Comparison of ENCODE assay signal across 22 cellular contexts in genomic region chr12:110718222-110718908, GRCh38. TPM values are rescaled to one million over a fixed set of nuclear protein-coding genes. Genes with fewer than 3 reads are reported as not detected.
DNase-seq lines count a peak whose midpoint lies in the region; ATAC-seq, FAIRE-seq and TF ChIP-seq lines count a peak whose summit lies in the region.
"Had no signal": no experiment of that assay in that cellular context is flagged by ENCODE, and none has a peak within 500 bp of the region (broad histone marks: within the 10 kb centered on the region; RNA-seq: fewer than 3 reads in every experiment).

No MANE protein-coding gene starts in this region.

- no peak overlapping the region for H3K18ac ChIP-seq in H1 (ENCODE audit: extremely low read depth, low read length)

- no peak overlapping the region for H4K91ac ChIP-seq in H1 (replicated peaks; ENCODE audit: insufficient read length, low read length)

- no peaks in the 10 kb centered on the region for H3K79me2 ChIP-seq in H1 (ENCODE audit: control insufficient read depth in 1 of 2, insufficient read depth in 2 of 2, low read length in 2 of 2)
- H3K79me2 ChIP-seq: hepatocyte had no signal

- H3K4me1 Mint-ChIP-seq in Calu3 (ENCODE audit: low read depth, unreplicated experiment), result no peaks in the 10 kb centered on the region
- H3K4me1 Mint-ChIP-seq: central memory CD8-positive, alpha-beta T cell; GM23338 had no signal

- H2AFZ ChIP-seq in H1 (ENCODE audit: low read length), result no peak overlapping the region
- H2AFZ ChIP-seq: GM23338, hepatocyte had no signal

- H3K14ac ChIP-seq in H1 (ENCODE audit: insufficient read length), result no peak overlapping the region

- peak; percentile 51 to 93 (median 82) for DNase-seq in NCI-H1417 (lab: John Stamatoyannopoulos, UW)
- DNase-seq in NCI-H1417 treated with DMSO at 0.1 percent for 48 hours (lab: John Stamatoyannopoulos, UW), result no peak
- DNase-seq in Calu3, result no peak
- DNase-seq in NCI-H345 (lab: John Stamatoyannopoulos, UW), result peak; percentile 59
- DNase-seq in H1 (ENCODE audit: low read depth in 1 of 2, low spot score in 2 of 2), result peak in 1 of 2 experiments; percentile 33
- DNase-seq in NOMO-1 (lab: John Stamatoyannopoulos, UW; ENCODE audit: unreplicated experiment in 2 of 2), result no peak
- DNase-seq: activated CD4-positive, CD25-positive, alpha-beta regulatory T cell treated with anti-CD3 and anti-CD28 coated beads, Interleukin-2, amount 50 U/mL, for 72 hours; activated T-cell treated with anti-CD3 and anti-CD28 coated beads for 4 hours; amygdala; BE2C; effector memory CD4-positive, alpha-beta T cell; NCI-H1436; NCI-H446 had no signal

- no peak overlapping the region for H4K8ac ChIP-seq in H1 (ENCODE audit: extremely low read depth, insufficient read depth, low read length)

- H3K27ac ChIP-seq in H1 (ENCODE audit: low read depth, low read length), result no peak overlapping the region
- H3K27ac ChIP-seq: 22Rv1, hepatocyte, tibial nerve had no signal

- H2BK5ac ChIP-seq in H1 (ENCODE audit: low read depth, low read length), result no peak overlapping the region

- H3K9me3 Mint-ChIP-seq in Calu3 (ENCODE audit: low read depth, unreplicated experiment), result no peaks in the 10 kb centered on the region
- H3K9me3 Mint-ChIP-seq: central memory CD8-positive, alpha-beta T cell; GM23338; T-helper 1 cell treated with Interleukin-12 subunit alpha and Interleukin-12 subunit beta and Interleukin-4 antibody, amounts not matched to agents 30 μg/mL and 1 μg/mL, for 36 hours had no signal

- no peak for FAIRE-seq in H1 (lab: Jason Lieb, UNC)
- FAIRE-seq: keratinocyte had no signal

- no peaks in the 10 kb centered on the region for H3K27me3 Mint-ChIP-seq in Calu3 (ENCODE audit: unreplicated experiment)
- H3K27me3 Mint-ChIP-seq: central memory CD8-positive, alpha-beta T cell had no signal

- H3K27me3 ChIP-seq in H1 (replicated peaks in 1 of 4; ENCODE audit: control insufficient read depth in 3 of 4, extremely low read depth in 1 of 4, insufficient read depth in 3 of 4, low read length in 3 of 4), result no peaks in the 10 kb centered on the region
- H3K27me3 ChIP-seq: BE2C, hepatocyte, tibial nerve had no signal

- TF ChIP-seq POLR2A in H1 (IDR thresholded peaks at IDR 0.05; ENCODE audit: control extremely low read depth in 1 of 2, low read depth in 2 of 2, low read length in 2 of 2), result no peak; a peak in 1 of 3 replicates

- H2BK15ac ChIP-seq in H1 (ENCODE audit: low read length), result no peak overlapping the region

- peaks cover 13 to 63% (median 50%) of the 10 kb centered on the region in 4 experiments for H3K36me3 ChIP-seq in H1 (ENCODE audit: control insufficient read depth in 2 of 4, insufficient read depth in 4 of 4, low read length in 3 of 4)

- no peak overlapping the region for H3K4me2 ChIP-seq in H1 (ENCODE audit: insufficient read depth in 1 of 2, low read depth in 2 of 2, low read length in 2 of 2)
- H3K4me2 ChIP-seq: GM23338, hepatocyte had no signal

- no peak overlapping the region for H2BK12ac ChIP-seq in H1 (ENCODE audit: low read depth, low read length)

- H3K4me3 ChIP-seq in H1 (ENCODE audit: extremely low read depth in 1 of 4, insufficient read depth in 2 of 4, low read depth in 3 of 4, low read length in 4 of 4), result no peak overlapping the region
- H3K4me3 ChIP-seq: GM23338, hepatocyte, tibial nerve had no signal

- TF ChIP-seq CTCF in Calu3 (IDR thresholded peaks at IDR 0.05; ENCODE audit: unreplicated experiment), result no peak
- TF ChIP-seq CTCF in H1 (IDR thresholded peaks at IDR 0.05; ENCODE audit: control extremely low read depth in 1 of 3, insufficient read depth in 1 of 3, low read depth in 1 of 3, low read length in 3 of 3), result no peak

- H4K20me1 ChIP-seq in H1 (replicated peaks in 1 of 2; ENCODE audit: control insufficient read depth in 1 of 2, insufficient read depth in 2 of 2, low read length in 2 of 2), result peaks cover 6 to 9% of the 10 kb centered on the region in 2 experiments

- intact Hi-C loops in Calu3 (cut with micrococcal nuclease; ENCODE audit: unreplicated experiment), result no loop called here

- WGBS in H1 (ENCODE audit: extremely low coverage in 1 of 2, insufficient coverage in 1 of 2, insufficient read length in 1 of 2, insufficient replicate concordance in 2 of 2, low coverage in 1 of 2, low lambda C conversion rate in 2 of 2, missing lambda C conversion rate in 1 of 2), 2 experiments, result 85% methylated on average over 7 of the region's 7 CpGs; no CpG with 5 or more reads in 1 of the 2 experiments

- no peak for TF ChIP-seq EP300 in H1 (IDR thresholded peaks at IDR 0.05; ENCODE audit: borderline replicate concordance in 1 of 2, low read depth in 2 of 2, low read length in 2 of 2)

- H3K23me2 ChIP-seq in H1 (ENCODE audit: low read depth, low read length), result no peaks in the 10 kb centered on the region

- no peak overlapping the region for H3K23ac ChIP-seq in H1 (ENCODE audit: insufficient read length)

- no peaks in the 10 kb centered on the region for H3K79me1 ChIP-seq in H1 (ENCODE audit: low read depth, low read length)

- H2AK5ac ChIP-seq in H1 (ENCODE audit: low read depth, low read length), result no peak overlapping the region

- no peak for TF ChIP-seq RAD21 in H1 (IDR thresholded peaks at IDR 0.05 in 1 of 2, conservative IDR thresholded peaks at IDR 0.05 in 1 of 2; ENCODE audit: low read depth in 2 of 2, low read length in 2 of 2)

- H3K4me1 ChIP-seq in H1 (replicated peaks in 1 of 4; ENCODE audit: control insufficient read depth in 3 of 4, insufficient read depth in 4 of 4, low read length in 3 of 4), result no peaks in the 10 kb centered on the region
- H3K4me1 ChIP-seq: BE2C, tibial nerve had no signal

- no peaks in the 10 kb centered on the region for H3K9me3 ChIP-seq in H1 (ENCODE audit: insufficient read depth in 2 of 2, low read depth in 1 of 2, low read length in 1 of 2)
- H3K9me3 ChIP-seq: BE2C, tibial nerve had no signal

- POLR2A ChIA-PET in H1 (lab: Charles Lee; ENCODE audit: partially characterized antibody), result interaction anchor here (1.3 to 1.6 kb wide), 4 partner anchors 9 to 40 kb away, joined by 3 to 4 read pairs (median 4); partner anchors contain the start of gene PPP1CC

- H3K56ac ChIP-seq in H1 (replicated peaks; ENCODE audit: insufficient read length, low read depth, low read length), result no peak overlapping the region

- H4K5ac ChIP-seq in H1 (ENCODE audit: insufficient read length, low read depth, low read length), result no peak overlapping the region

- H3K9ac ChIP-seq in H1 (replicated peaks in 1 of 4; ENCODE audit: extremely low read depth in 1 of 4, low read depth in 3 of 4, low read length in 3 of 4), result no peak overlapping the region

- H3K36me3 Mint-ChIP-seq in Calu3 (ENCODE audit: insufficient read depth, unreplicated experiment), result peaks cover 47% of the 10 kb centered on the region

- BruUV-seq in Calu3 (replicated peaks; lab: Mats Ljungman, UMichigan), result no TSS peak

- CTCF ChIA-PET in Calu3 (lab: Charles Lee), result no interaction called here
- CTCF ChIA-PET in H1 (lab: Charles Lee; ENCODE audit: partially characterized antibody), result no interaction called here

- no peak overlapping the region for H3K4me3 Mint-ChIP-seq in Calu3 (ENCODE audit: low read depth, unreplicated experiment)
- H3K4me3 Mint-ChIP-seq: central memory CD8-positive, alpha-beta T cell; GM23338; T-helper 1 cell treated with Interleukin-12 subunit alpha and Interleukin-12 subunit beta and Interleukin-4 antibody, amounts not matched to agents 30 μg/mL and 1 μg/mL, for 36 hours had no signal

- no peak overlapping the region for H2BK120ac ChIP-seq in H1 (replicated peaks; ENCODE audit: low read depth, low read length)

- H2BK20ac ChIP-seq in H1 (ENCODE audit: low read length), result no peak overlapping the region

- ATAC-seq in HG03280 (IDR thresholded peaks at IDR 0.05; ENCODE audit: unreplicated experiment) (no peak), HG03439 (IDR thresholded peaks at IDR 0.05; ENCODE audit: unreplicated experiment) (no peak)
- ATAC-seq: GM23338 had no signal

- no peak overlapping the region for H3K4ac ChIP-seq in H1 (replicated peaks; ENCODE audit: insufficient read length, low read depth, low read length)

- peak overlapping the region; percentile 3 for H3K27ac Mint-ChIP-seq in Calu3 (ENCODE audit: unreplicated experiment)
- H3K27ac Mint-ChIP-seq: GM23338; T-helper 1 cell treated with Interleukin-12 subunit alpha and Interleukin-12 subunit beta and Interleukin-4 antibody, amounts not matched to agents 30 μg/mL and 1 μg/mL, for 36 hours had no signal

TF ChIP-seq in H1, 55 proteins besides CTCF, POLR2A, EP300 and RAD21:
- TF ChIP-seq POLR2AphosphoS5 (IDR thresholded peaks at IDR 0.05; ENCODE audit: low read depth, low read length) (peak; percentile 56; the same call in 1 of the 2 replicates), HDAC2 (IDR thresholded peaks at IDR 0.05; ENCODE audit: borderline replicate concordance in 1 of 2, low read depth in 2 of 2, low read length in 2 of 2) (no peak)

RNA-seq across cellular contexts. Expression of gene PPP1CC, which starts 24.3 kb away (rescaled TPM):
- total RNA-seq in Calu3 (2022), result 199 and 213 TPM in 2 replicates
- total RNA-seq in H1 (2021; fragmentation: NEBNext Ultra II Directional; extraction: Animal tissue kit (Norgen Biotek cat#: 25700)), result 335 and 350 TPM in 2 replicates
- 109 and 193 TPM in 2 replicates for polyA plus RNA-seq in H1 (2011; rRNA removed)
- polyA plus RNA-seq in H1 (2011; cell fraction: cytosol; rRNA removed), result 216 TPM
- 71.9 TPM for polyA plus RNA-seq in H1 (2011; cell fraction: nucleus; rRNA removed)
- 227 to 289 TPM (median 267 TPM) in 4 replicates for polyA plus RNA-seq in H1 (2012, experiment 1 of 2)
- polyA plus RNA-seq in H1 (2012, experiment 2 of 2), result 41.5 TPM
- polyA plus RNA-seq in H1 (2013, experiment 1 of 2), result 220 TPM
- polyA plus RNA-seq in H1 (2013, experiment 2 of 2), result 229 TPM
- 220 and 313 TPM in 2 replicates for polyA minus RNA-seq in H1 (2011; rRNA and poly(A)+ RNA removed)
- 137 TPM for polyA minus RNA-seq in H1 (2011; cell fraction: cytosol; rRNA and poly(A)+ RNA removed)
- 129 TPM for polyA minus RNA-seq in H1 (2011; cell fraction: nucleus; rRNA and poly(A)+ RNA removed)

RNA-seq across cellular contexts. Expression of gene HVCN1, which starts 29.4 kb away (rescaled TPM):
- total RNA-seq in Calu3 (2022), result 0.71 and 0.99 TPM in 2 replicates
- 5.6 and 5.8 TPM in 2 replicates for total RNA-seq in H1 (2021; fragmentation: NEBNext Ultra II Directional; extraction: Animal tissue kit (Norgen Biotek cat#: 25700))
- polyA plus RNA-seq in H1 (2011; rRNA removed), result 10.5 and 11.2 TPM in 2 replicates
- 8.0 TPM for polyA plus RNA-seq in H1 (2011; cell fraction: cytosol; rRNA removed)
- 5.7 TPM for polyA plus RNA-seq in H1 (2011; cell fraction: nucleus; rRNA removed)
- polyA plus RNA-seq in H1 (2012, experiment 1 of 2), result 7.3 to 9.5 TPM (median 7.9 TPM) in 4 replicates
- polyA plus RNA-seq in H1 (2012, experiment 2 of 2), result 7.0 TPM
- 14.1 TPM for polyA plus RNA-seq in H1 (2013, experiment 1 of 2)
- polyA plus RNA-seq in H1 (2013, experiment 2 of 2), result 14.7 TPM
- polyA minus RNA-seq in H1 (2011; rRNA and poly(A)+ RNA removed), result 3.7 and 6.0 TPM in 2 replicates
- 2.9 TPM for polyA minus RNA-seq in H1 (2011; cell fraction: cytosol; rRNA and poly(A)+ RNA removed)
- polyA minus RNA-seq in H1 (2011; cell fraction: nucleus; rRNA and poly(A)+ RNA removed), result 3.0 TPM

Comparison
In these comparisons a context has a peak if more than half of its experiments do, and no peak if none do; other contexts are left out.
1. DNase-seq: peak in NCI-H1417 (3 of 3) and NCI-H345 (single experiment); none in NCI-H1417 treated with DMSO at 0.1 percent for 48 hours (single experiment), Calu3 (single experiment) and NOMO-1 (0 of 2).